ENCODE assay signal across 22 cellular contexts in genomic region chr19:7280940-7281666, GRCh38.
"Had no signal": no experiment of that assay in that cellular context is flagged by ENCODE, and none has a peak within 500 bp of the region (broad histone marks: within the 10 kb centered on the region; RNA-seq: fewer than 3 reads in every experiment).

No MANE protein-coding gene starts in this region.

- DNase-seq: activated CD4-positive, alpha-beta T cell treated with anti-CD3 and anti-CD28 coated beads, Interleukin-2, amount 10 ng/mL, durations not matched to agents 7 days and 5 days; activated CD4-positive, CD25-positive, alpha-beta regulatory T cell treated with anti-CD3 and anti-CD28 coated beads, Interleukin-2, amount 50 U/mL, for 72 hours; activated CD8-positive, alpha-beta memory T cell treated with anti-CD3 and anti-CD28 coated beads, Interleukin-2, amount 10 ng/mL, durations not matched to agents 7 days and 5 days; activated CD8-positive, alpha-beta T cell treated with anti-CD3 and anti-CD28 coated beads for 36 hours; activated gamma-delta T cell treated with Interleukin-2 at 50 U/mL for 16 hours; activated T-cell treated with anti-CD3 and anti-CD28 coated beads for 4 hours; anterior cingulate cortex; central memory CD4-positive, alpha-beta T cell; effector memory CD4-positive, alpha-beta T cell; foreskin melanocyte; heart left ventricle; left lung; natural killer cell; stimulated activated CD4-positive, alpha-beta T cell treated with anti-CD3 and anti-CD28 coated beads, Interleukin-4, amount 100 ng/mL, for 4 hours; stimulated activated naive CD8-positive, alpha-beta T cell treated with anti-CD3 and anti-CD28 coated beads, Interleukin-15, Interleukin-2, amounts not matched to agents 100 U/mL and 50 U/mL, for 24 hours; thyroid gland; upper lobe of right lung had no signal

- H3K9me3 Mint-ChIP-seq: activated CD4-positive, alpha-beta T cell treated with anti-CD3 and anti-CD28 coated beads, Interleukin-2, amount 10 ng/mL, durations not matched to agents 7 days and 5 days; activated CD8-positive, alpha-beta T cell treated with anti-CD3 and anti-CD28 coated beads for 36 hours; activated naive CD4-positive, alpha-beta T cell treated with anti-CD3 and anti-CD28 coated beads, Interleukin-2, amount 50 U/mL, for 24 hours; activated T-helper 1 cell treated with anti-CD3 and anti-CD28 coated beads, Interleukin-12 subunit alpha, Interleukin-12 subunit beta, Interleukin-2, Interleukin-4 antibody, amounts not matched to agents 30 ng/mL and 10 ng/mL and 1 ng/mL, durations not matched to agents 14 hours and 24 hours and 36 hours; brain; natural killer cell had no signal

- H3K36me3 Mint-ChIP-seq: activated CD8-positive, alpha-beta memory T cell treated with anti-CD3 and anti-CD28 coated beads, Interleukin-2, amount 10 ng/mL, durations not matched to agents 7 days and 5 days; activated naive CD4-positive, alpha-beta T cell treated with anti-CD3 and anti-CD28 coated beads, Interleukin-2, amount 50 U/mL, for 24 hours; natural killer cell had no signal

- H3K4me1 Mint-ChIP-seq: activated CD4-positive, alpha-beta T cell treated with anti-CD3 and anti-CD28 coated beads, Interleukin-2, amount 10 ng/mL, durations not matched to agents 7 days and 5 days; activated CD8-positive, alpha-beta memory T cell treated with anti-CD3 and anti-CD28 coated beads, Interleukin-2, amount 10 ng/mL, durations not matched to agents 7 days and 5 days; activated naive CD4-positive, alpha-beta T cell treated with anti-CD3 and anti-CD28 coated beads, Interleukin-2, amount 50 U/mL, for 24 hours; brain; natural killer cell had no signal

- ATAC-seq: activated CD8-positive, alpha-beta memory T cell treated with anti-CD3 and anti-CD28 coated beads, Interleukin-2, amount 10 ng/mL, durations not matched to agents 7 days and 5 days; activated CD8-positive, alpha-beta T cell treated with anti-CD3 and anti-CD28 coated beads for 36 hours; esophagus mucosa; left lung; natural killer cell; stimulated activated naive CD8-positive, alpha-beta T cell treated with anti-CD3 and anti-CD28 coated beads, Interleukin-15, Interleukin-2, amounts not matched to agents 100 U/mL and 50 U/mL, for 24 hours; upper lobe of right lung had no signal

- H3K27me3 Mint-ChIP-seq: activated CD4-positive, alpha-beta T cell treated with anti-CD3 and anti-CD28 coated beads, Interleukin-2, amount 10 ng/mL, durations not matched to agents 7 days and 5 days; activated CD8-positive, alpha-beta memory T cell treated with anti-CD3 and anti-CD28 coated beads, Interleukin-2, amount 10 ng/mL, durations not matched to agents 7 days and 5 days; activated CD8-positive, alpha-beta T cell treated with anti-CD3 and anti-CD28 coated beads for 36 hours; activated naive CD4-positive, alpha-beta T cell treated with anti-CD3 and anti-CD28 coated beads, Interleukin-2, amount 50 U/mL, for 24 hours; brain; progenitor cell of endocrine pancreas had no signal

- H3K4me3 Mint-ChIP-seq: activated CD4-positive, alpha-beta T cell treated with anti-CD3 and anti-CD28 coated beads, Interleukin-2, amount 10 ng/mL, durations not matched to agents 7 days and 5 days; activated CD8-positive, alpha-beta memory T cell treated with anti-CD3 and anti-CD28 coated beads, Interleukin-2, amount 10 ng/mL, durations not matched to agents 7 days and 5 days; activated CD8-positive, alpha-beta T cell treated with anti-CD3 and anti-CD28 coated beads for 36 hours; activated naive CD4-positive, alpha-beta T cell treated with anti-CD3 and anti-CD28 coated beads, Interleukin-2, amount 50 U/mL, for 24 hours; activated T-helper 1 cell treated with anti-CD3 and anti-CD28 coated beads, Interleukin-12 subunit alpha, Interleukin-12 subunit beta, Interleukin-2, Interleukin-4 antibody, amounts not matched to agents 30 ng/mL and 10 ng/mL and 1 ng/mL, durations not matched to agents 14 hours and 24 hours and 36 hours; brain; natural killer cell had no signal

- H3K27ac Mint-ChIP-seq: activated CD4-positive, alpha-beta T cell treated with anti-CD3 and anti-CD28 coated beads, Interleukin-2, amount 10 ng/mL, durations not matched to agents 7 days and 5 days; activated CD8-positive, alpha-beta memory T cell treated with anti-CD3 and anti-CD28 coated beads, Interleukin-2, amount 10 ng/mL, durations not matched to agents 7 days and 5 days; activated CD8-positive, alpha-beta T cell treated with anti-CD3 and anti-CD28 coated beads for 36 hours; activated naive CD4-positive, alpha-beta T cell treated with anti-CD3 and anti-CD28 coated beads, Interleukin-2, amount 50 U/mL, for 24 hours; activated T-helper 1 cell treated with anti-CD3 and anti-CD28 coated beads, Interleukin-12 subunit alpha, Interleukin-12 subunit beta, Interleukin-2, Interleukin-4 antibody, amounts not matched to agents 30 ng/mL and 10 ng/mL and 1 ng/mL, durations not matched to agents 14 hours and 24 hours and 36 hours; natural killer cell; progenitor cell of endocrine pancreas had no signal
